11 cellular contexts compared by ENCODE assay signal in genomic region chr22:40511604-40512003, GRCh38.
A peak's percentile ranks its signal among the peaks of the same experiment; 100 is the strongest.
DNase-seq lines count a peak whose midpoint lies in the region; ATAC-seq and TF ChIP-seq lines count a peak whose summit lies in the region.
"Had no signal": no experiment of that assay in that cellular context is flagged by ENCODE, and none has a peak within 500 bp of the region (broad histone marks: within the 10 kb centered on the region; RNA-seq: fewer than 3 reads in every experiment).

No MANE protein-coding gene starts in this region.

- H3K9me3 ChIP-seq in RWPE2 (ENCODE audit: severe bottlenecking) = no peaks in the 10 kb centered on the region
- H3K9me3 ChIP-seq in parathyroid adenoma (ENCODE audit: control insufficient read depth, low read length) = no peaks in the 10 kb centered on the region
- H3K9me3 ChIP-seq: BLaER1 treated with 17β-estradiol and CSF1 and Interleukin-3, amounts not matched to agents 10 nM and 100 nM had no signal

- no peak overlapping the region for H2AFZ ChIP-seq in parathyroid adenoma

- peaks cover 55% of the 10 kb centered on the region for H3K4me1 ChIP-seq in RWPE2 (ENCODE audit: insufficient read depth, poor library complexity, severe bottlenecking)
- peaks cover 3% of the 10 kb centered on the region for H3K4me1 ChIP-seq in parathyroid adenoma

- ATAC-seq in RWPE2 (ENCODE audit: low read depth) (no peak), HG02759 (IDR thresholded peaks at IDR 0.05; ENCODE audit: unreplicated experiment) (no peak), HG03280 (IDR thresholded peaks at IDR 0.05; ENCODE audit: unreplicated experiment) (no peak)

- H3K27me3 ChIP-seq in RWPE2 (ENCODE audit: insufficient read depth, poor library complexity, severe bottlenecking) (no peaks in the 10 kb centered on the region), parathyroid adenoma (ENCODE audit: control insufficient read depth, insufficient read depth, low read length) (no peaks in the 10 kb centered on the region)

- DNase-seq in AG09309 (ENCODE audit: low read depth) (no peak), RWPE2 (ENCODE audit: low spot score) (no peak), fibroblast of mammary gland (ENCODE audit: low read depth) (peak; percentile 43), NCI-H2081 treated with DMSO at 0.1 percent for 48 hours (lab: John Stamatoyannopoulos, UW) (no peak), amniotic stem cell (lab: John Stamatoyannopoulos, UW) (no peak)
- DNase-seq: NCI-H1436 had no signal

- H3K9ac ChIP-seq in parathyroid adenoma = no peak overlapping the region
- H3K9ac ChIP-seq: BLaER1 treated with 17β-estradiol and CSF1 and Interleukin-3, amounts not matched to agents 10 nM and 100 nM had no signal

- H3K4me3 ChIP-seq in AG09309 (ENCODE audit: control insufficient read depth, low read depth, low read length) (no peak overlapping the region), RWPE2 (ENCODE audit: severe bottlenecking) (no peak overlapping the region), fibroblast of mammary gland (ENCODE audit: control insufficient read depth, low read depth, low read length) (no peak overlapping the region), parathyroid adenoma (ENCODE audit: low read depth, low read length) (no peak overlapping the region)
- H3K4me3 ChIP-seq: BLaER1 treated with 17β-estradiol and CSF1 and Interleukin-3, amounts not matched to agents 10 nM and 100 nM had no signal

- no peaks in the 10 kb centered on the region for H3K79me2 ChIP-seq in parathyroid adenoma

- H3K4me2 ChIP-seq in parathyroid adenoma (ENCODE audit: low read length) = no peak overlapping the region

- H3K36me3 ChIP-seq in RWPE2 (ENCODE audit: low read depth) (no peaks in the 10 kb centered on the region), parathyroid adenoma (ENCODE audit: control insufficient read depth, insufficient read depth, low read length) (no peaks in the 10 kb centered on the region)

- H3K27ac ChIP-seq in RWPE2 (ENCODE audit: poor library complexity, severe bottlenecking) (peak overlapping the region; percentile 100), parathyroid adenoma (peak overlapping the region; percentile 64)
- H3K27ac ChIP-seq: BLaER1 treated with 17β-estradiol and CSF1 and Interleukin-3, amounts not matched to agents 10 nM and 100 nM; HL-60 had no signal

- TF ChIP-seq CTCF in AG09309 (IDR thresholded peaks at IDR 0.05; ENCODE audit: control insufficient read depth, insufficient read depth, low read depth, low read length, missing control alignments) = peak; percentile 9
- no peak for TF ChIP-seq CTCF in RWPE2 (IDR thresholded peaks at IDR 0.05; ENCODE audit: poor library complexity, severe bottlenecking)
- TF ChIP-seq CTCF in fibroblast of mammary gland (conservative IDR thresholded peaks at IDR 0.05; ENCODE audit: control insufficient read depth, insufficient read depth, low read depth, low read length) = no peak
- no peak for TF ChIP-seq CTCF in parathyroid adenoma (IDR thresholded peaks at IDR 0.05)
